8 cellular contexts compared by ENCODE assay signal in genomic region chr3:122680381-122681293, GRCh38. TPM values are rescaled to one million over a fixed set of nuclear protein-coding genes. Genes with fewer than 3 reads are reported as not detected.
A peak's percentile ranks its signal among the peaks of the same experiment; 100 is the strongest.
DNase-seq lines count a peak whose midpoint lies in the region; ATAC-seq, FAIRE-seq and TF ChIP-seq lines count a peak whose summit lies in the region.

A gene with protein sequence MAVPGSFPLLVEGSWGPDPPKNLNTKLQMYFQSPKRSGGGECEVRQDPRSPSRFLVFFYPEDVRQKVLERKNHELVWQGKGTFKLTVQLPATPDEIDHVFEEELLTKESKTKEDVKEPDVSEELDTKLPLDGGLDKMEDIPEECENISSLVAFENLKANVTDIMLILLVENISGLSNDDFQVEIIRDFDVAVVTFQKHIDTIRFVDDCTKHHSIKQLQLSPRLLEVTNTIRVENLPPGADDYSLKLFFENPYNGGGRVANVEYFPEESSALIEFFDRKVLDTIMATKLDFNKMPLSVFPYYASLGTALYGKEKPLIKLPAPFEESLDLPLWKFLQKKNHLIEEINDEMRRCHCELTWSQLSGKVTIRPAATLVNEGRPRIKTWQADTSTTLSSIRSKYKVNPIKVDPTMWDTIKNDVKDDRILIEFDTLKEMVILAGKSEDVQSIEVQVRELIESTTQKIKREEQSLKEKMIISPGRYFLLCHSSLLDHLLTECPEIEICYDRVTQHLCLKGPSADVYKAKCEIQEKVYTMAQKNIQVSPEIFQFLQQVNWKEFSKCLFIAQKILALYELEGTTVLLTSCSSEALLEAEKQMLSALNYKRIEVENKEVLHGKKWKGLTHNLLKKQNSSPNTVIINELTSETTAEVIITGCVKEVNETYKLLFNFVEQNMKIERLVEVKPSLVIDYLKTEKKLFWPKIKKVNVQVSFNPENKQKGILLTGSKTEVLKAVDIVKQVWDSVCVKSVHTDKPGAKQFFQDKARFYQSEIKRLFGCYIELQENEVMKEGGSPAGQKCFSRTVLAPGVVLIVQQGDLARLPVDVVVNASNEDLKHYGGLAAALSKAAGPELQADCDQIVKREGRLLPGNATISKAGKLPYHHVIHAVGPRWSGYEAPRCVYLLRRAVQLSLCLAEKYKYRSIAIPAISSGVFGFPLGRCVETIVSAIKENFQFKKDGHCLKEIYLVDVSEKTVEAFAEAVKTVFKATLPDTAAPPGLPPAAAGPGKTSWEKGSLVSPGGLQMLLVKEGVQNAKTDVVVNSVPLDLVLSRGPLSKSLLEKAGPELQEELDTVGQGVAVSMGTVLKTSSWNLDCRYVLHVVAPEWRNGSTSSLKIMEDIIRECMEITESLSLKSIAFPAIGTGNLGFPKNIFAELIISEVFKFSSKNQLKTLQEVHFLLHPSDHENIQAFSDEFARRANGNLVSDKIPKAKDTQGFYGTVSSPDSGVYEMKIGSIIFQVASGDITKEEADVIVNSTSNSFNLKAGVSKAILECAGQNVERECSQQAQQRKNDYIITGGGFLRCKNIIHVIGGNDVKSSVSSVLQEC (N-terminal part only) (plus strand): TSS chr3:122680839. CDS start chr3:122680884, 45 bp downstream.

- peaks cover 53 to 56% (median 55%) of the 10 kb centered on the region in 3 donors for H3K4me1 Mint-ChIP-seq in IgD-negative memory B cell

- intact Hi-C loops in T-helper 2 cell treated with Interferon-gamma antibody and Interleukin-4, amounts not matched to agents 100 ng/mL and 5 ng/mL, for 36 hours (cut with micrococcal nuclease) = loop anchor here (1.0 to 10.0 kb wide), 9 partner anchors 70 to 1134 kb away; partner anchors contain the start of genes EAF2, GOLGB1, HACD2 and HSPBAP1
- intact Hi-C loops in left ventricle myocardium inferior (cut with micrococcal nuclease) = no loop called here
- intact Hi-C loops in prostate gland (cut with DNase I) = no loop called here

- H3K9me3 Mint-ChIP-seq in IgD-negative memory B cell = no peaks in the 10 kb centered on the region

- no peak for FAIRE-seq in urothelium cell line (lab: Jason Lieb, UNC)

- peaks cover 44 to 53% (median 46%) of the 10 kb centered on the region in 10 experiments for H3K4me1 ChIP-seq in BLaER1 treated with 17β-estradiol and CSF1 and Interleukin-3, amounts not matched to agents 10 nM and 100 nM
- H3K4me1 ChIP-seq in left ventricle myocardium inferior = peaks cover 55% of the 10 kb centered on the region
- H3K4me1 ChIP-seq in prostate gland (replicated peaks) = no peaks in the 10 kb centered on the region

- H3K4me3 ChIP-seq in BLaER1 treated with 17β-estradiol and CSF1 and Interleukin-3, amounts not matched to agents 10 nM and 100 nM = peak within 1 kb of the TSS; percentile 76 to 86 (median 83)
- H3K4me3 ChIP-seq in left ventricle myocardium inferior = peak within 1 kb of the TSS; percentile 80
- H3K4me3 ChIP-seq in prostate gland = peak within 1 kb of the TSS; percentile 73 to 83

- H4K20me1 ChIP-seq in BLaER1 treated with 17β-estradiol and CSF1 and Interleukin-3, amounts not matched to agents 10 nM and 100 nM = peaks cover 0 to 36% (median 18%) of the 10 kb centered on the region in 11 experiments; a peak in 8 of 22 replicates

- H3K4me2 ChIP-seq in BLaER1 treated with 17β-estradiol and CSF1 and Interleukin-3, amounts not matched to agents 10 nM and 100 nM = peak within 1 kb of the TSS; percentile 89 to 98 (median 95)

- peak; percentile 48 for TF ChIP-seq POLR2A in prostate gland (IDR thresholded peaks at IDR 0.05)

- peaks cover 0 to 9% (median 0%) of the 10 kb centered on the region in 11 experiments; a peak in 8 of 22 replicates for H3K36me3 ChIP-seq in BLaER1 treated with 17β-estradiol and CSF1 and Interleukin-3, amounts not matched to agents 10 nM and 100 nM
- H3K36me3 ChIP-seq in left ventricle myocardium inferior (peaks cover 4% of the 10 kb centered on the region), prostate gland (no peaks in the 10 kb centered on the region)

- H3K4me3 Mint-ChIP-seq in IgD-negative memory B cell = peak within 1 kb of the TSS; percentile 96 to 99 (median 97)

- peak; percentile 44 for ATAC-seq in GM19397 (IDR thresholded peaks at IDR 0.05; ENCODE audit: unreplicated experiment)

- H3K27ac Mint-ChIP-seq in IgD-negative memory B cell = peak within 1 kb of the TSS; percentile 99

- DNase-seq in left ventricle myocardium inferior (peak; percentile 66), prostate gland (ENCODE audit: low spot score) (peak; percentile 71), urothelium cell line (ENCODE audit: low spot score) (peak; percentile 70)

- under 1% methylated on average over 62 of the region's 66 CpGs for WGBS in prostate gland

- H3K36me3 Mint-ChIP-seq in IgD-negative memory B cell = peaks cover 2% of the 10 kb centered on the region

- H3K9ac ChIP-seq in BLaER1 treated with 17β-estradiol and CSF1 and Interleukin-3, amounts not matched to agents 10 nM and 100 nM = peak within 1 kb of the TSS; percentile 83 to 92 (median 90)

- H3K9me3 ChIP-seq in BLaER1 treated with 17β-estradiol and CSF1 and Interleukin-3, amounts not matched to agents 10 nM and 100 nM (replicated peaks in 1 of 11) = peaks cover 0 to 7% (median 5%) of the 10 kb centered on the region in 11 experiments; a peak in 11 of 22 replicates
- peaks cover 4% of the 10 kb centered on the region for H3K9me3 ChIP-seq in left ventricle myocardium inferior (replicated peaks)
- H3K9me3 ChIP-seq in prostate gland = no peaks in the 10 kb centered on the region

- H3K27me3 Mint-ChIP-seq in IgD-negative memory B cell = no peaks in the 10 kb centered on the region

- peak within 1 kb of the TSS; percentile 81 to 93 (median 90) for H3K27ac ChIP-seq in BLaER1 treated with 17β-estradiol and CSF1 and Interleukin-3, amounts not matched to agents 10 nM and 100 nM
- H3K27ac ChIP-seq in angular gyrus (ENCODE audit: low read depth, low read length) (peak within 1 kb of the TSS; percentile 53), left ventricle myocardium inferior (replicated peaks) (peak within 1 kb of the TSS; percentile 92), prostate gland (peak within 1 kb of the TSS; percentile 96)

- no peaks in the 10 kb centered on the region for H3K27me3 ChIP-seq in BLaER1 treated with 17β-estradiol and CSF1 and Interleukin-3, amounts not matched to agents 10 nM and 100 nM
- H3K27me3 ChIP-seq in left ventricle myocardium inferior (ENCODE audit: low read depth) (no peaks in the 10 kb centered on the region), prostate gland (replicated peaks; ENCODE audit: insufficient read depth) (no peaks in the 10 kb centered on the region)

- TF ChIP-seq CTCF in left ventricle myocardium inferior (IDR thresholded peaks at IDR 0.05; ENCODE audit: borderline replicate concordance) = peak; percentile 14
- TF ChIP-seq CTCF in prostate gland (IDR thresholded peaks at IDR 0.05) = peak in 1 of 4 experiments; percentile 51

RNA-seq across cellular contexts. Expression of the gene that starts here (rescaled TPM):
- 22.6 TPM for polyA plus RNA-seq in IgD-negative memory B cell
- total RNA-seq in T-helper 2 cell treated with Interferon-gamma antibody and Interleukin-4, amounts not matched to agents 100 ng/mL and 5 ng/mL, for 36 hours = 96.4 and 101 TPM in 2 replicates
- total RNA-seq in left ventricle myocardium inferior (11.7 TPM), prostate gland (10 to 100 TPM; 28.1 to 43.3 TPM)

Comparison
In these comparisons a context has a peak if more than half of its experiments do, and no peak if none do; other contexts are left out.
1. Peak in every context shown above with its lines: DNase-seq, ATAC-seq, H3K4me3 ChIP-seq and H3K27ac ChIP-seq.